In the genomic region with DNA sequence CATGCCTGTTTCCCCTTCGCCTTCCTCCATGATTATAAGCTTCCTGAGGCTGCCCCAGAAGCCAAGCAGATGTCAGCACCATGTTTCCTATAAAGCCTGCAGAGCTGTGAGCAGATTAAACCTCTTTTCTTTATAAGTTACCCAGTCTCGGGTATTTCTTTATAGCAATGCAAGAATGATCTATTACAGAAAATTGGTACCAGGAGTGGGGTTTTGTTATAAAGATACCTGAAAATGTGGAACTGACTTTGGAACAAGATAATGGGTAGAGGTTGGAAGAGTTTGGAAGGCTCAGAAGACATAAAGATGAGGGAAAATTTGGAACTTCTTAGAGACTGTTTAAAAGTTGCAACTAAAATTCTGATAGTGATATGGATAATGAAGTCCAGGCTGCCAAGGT, we compare ENCODE assay signal across 35 cellular contexts.
"Had no signal": no experiment of that assay in that cellular context is flagged by ENCODE, and none has a peak within 500 bp of the region (broad histone marks: within the 10 kb centered on the region; RNA-seq: fewer than 3 reads in every experiment).

No MANE protein-coding gene starts in this region.

- H3K36me3 ChIP-seq: MG63 had no signal

- H3K4me3 ChIP-seq: MG63 had no signal

- H3K27me3 ChIP-seq: MG63 had no signal

- DNase-seq: Karpas-422, Kasumi-1, MG63, MM.1S, MV-4-11, NCI-H1048, NCI-H1092, NCI-H1092 treated with DMSO at 0.1 percent for 48 hours, NCI-H1105, NCI-H1105 treated with DMSO at 0.1 percent for 48 hours, NCI-H1417, NCI-H1417 treated with DMSO at 0.1 percent for 48 hours, NCI-H1436, NCI-H1436 treated with DMSO at 0.1 percent for 48 hours, NCI-H146, NCI-H1694, NCI-H1694 treated with DMSO at 0.1 percent for 48 hours, NCI-H187, NCI-H187 treated with DMSO at 0.1 percent for 48 hours, NCI-H1930, NCI-H2029, NCI-H2029 treated with DMSO at 0.1 percent for 48 hours, NCI-H2081, NCI-H2081 treated with DMSO at 0.1 percent for 48 hours, NCI-H2107, NCI-H2171, NCI-H2171 treated with DMSO at 0.1 percent for 48 hours, NCI-H2227 treated with DMSO at 0.1 percent for 48 hours, NCI-H226, NCI-H345, NCI-H446, NCI-H446 treated with DMSO at 0.1 percent for 48 hours, NCI-H510A, NCI-H510A treated with DMSO at 0.1 percent for 48 hours, NCI-H524 had no signal
